In genomic region chr20:50339196-50339901, GRCh38 we compare ENCODE assay signal across 8 cellular contexts.
DNase-seq lines count a peak whose midpoint lies in the region; ATAC-seq and TF ChIP-seq lines count a peak whose summit lies in the region.

No MANE protein-coding gene starts in this region.

- no peak for DNase-seq in CD14-positive monocyte (ENCODE audit: low spot score)
- DNase-seq in M059J (ENCODE audit: low read depth): peak; percentile 89
- peak; percentile 70 for DNase-seq in dedifferentiated amniotic fluid mesenchymal stem cell (ENCODE audit: extremely low spot score)
- DNase-seq in NCI-H446 (lab: John Stamatoyannopoulos, UW): no peak
- DNase-seq in NCI-H524 treated with DMSO at 0.1 percent for 48 hours (lab: John Stamatoyannopoulos, UW): no peak

- TF ChIP-seq CTCF in CD14-positive monocyte (IDR thresholded peaks at IDR 0.05) (no peak), neutrophil (IDR thresholded peaks at IDR 0.05) (no peak)

- peaks cover 39 to 56% of the 10 kb centered on the region in 2 experiments for H3K4me1 ChIP-seq in neutrophil (ENCODE audit: control insufficient read depth in 1 of 2, insufficient read depth in 1 of 2, low read depth in 1 of 2, low read length in 1 of 2)

- peak overlapping the region; percentile 18 to 32 for H3K4me3 ChIP-seq in neutrophil (ENCODE audit: low read depth in 1 of 2, low read length in 1 of 2)

- peaks cover 0 to 2% (median 0%) of the 10 kb centered on the region in 7 donors for H3K9me3 Mint-ChIP-seq in CD14-positive monocyte

- H3K4me1 Mint-ChIP-seq in CD14-positive monocyte: peaks cover 56% of the 10 kb centered on the region

- peaks cover 1 to 5% (median 4%) of the 10 kb centered on the region in 3 donors for H3K27me3 Mint-ChIP-seq in CD14-positive monocyte (ENCODE audit: low read depth in 3 of 3)

- peak overlapping the region; percentile 25 to 87 (median 84) for H3K27ac Mint-ChIP-seq in CD14-positive monocyte

- H3K4me3 Mint-ChIP-seq in CD14-positive monocyte: peak overlapping the region; percentile 34 to 57

- no peaks in the 10 kb centered on the region for H3K27me3 ChIP-seq in neutrophil

- no peaks in the 10 kb centered on the region for H3K9me3 ChIP-seq in neutrophil

- peak overlapping the region; percentile 82 for H3K27ac ChIP-seq in neutrophil

- intact Hi-C loops in CD14-positive monocyte (cut with micrococcal nuclease): no loop called here

- peaks cover 0 to 3% of the 10 kb centered on the region in 2 donors for H3K36me3 Mint-ChIP-seq in CD14-positive monocyte

- no peak for ATAC-seq in GM21723 (IDR thresholded peaks at IDR 0.05; ENCODE audit: unreplicated experiment)
- no peak for ATAC-seq in GM21381 (IDR thresholded peaks at IDR 0.05; ENCODE audit: unreplicated experiment)

- H3K36me3 ChIP-seq in neutrophil: no peaks in the 10 kb centered on the region

Comparison
In these comparisons a context has a peak if more than half of its experiments do, and no peak if none do; other contexts are left out.
1. DNase-seq: peak in M059J (single experiment) and dedifferentiated amniotic fluid mesenchymal stem cell (single experiment); none in CD14-positive monocyte (single experiment), NCI-H446 (0 of 2) and NCI-H524 treated with DMSO at 0.1 percent for 48 hours (single experiment).